ENCODE assay signal across 28 cellular contexts in genomic region chr6:116223355-116223754, GRCh38.
"Had no signal": no experiment of that assay in that cellular context is flagged by ENCODE, and none has a peak within 500 bp of the region (broad histone marks: within the 10 kb centered on the region; RNA-seq: fewer than 3 reads in every experiment).

No MANE protein-coding gene starts in this region.

- H3K36me3 ChIP-seq: cardiac muscle cell, colonic mucosa had no signal

- H3K27ac ChIP-seq: ascending aorta, breast epithelium, cardiac muscle cell, colonic mucosa, esophagus muscularis mucosa, foreskin keratinocyte, gastrocnemius medialis had no signal

- H3K27ac Mint-ChIP-seq: activated CD4-positive, alpha-beta memory T cell treated with anti-CD3 and anti-CD28 coated beads, Interleukin-2, amount 10 ng/mL, durations not matched to agents 7 days and 5 days; activated CD4-positive, alpha-beta T cell treated with anti-CD3 and anti-CD28 coated beads, Interleukin-2, amount 10 ng/mL, durations not matched to agents 7 days and 5 days; activated naive CD4-positive, alpha-beta T cell treated with anti-CD3 and anti-CD28 coated beads, Interleukin-2, amount 10 ng/mL, durations not matched to agents 7 days and 5 days; activated naive CD8-positive, alpha-beta T cell treated with anti-CD3 and anti-CD28 coated beads, Interleukin-2, amount 10 ng/mL, durations not matched to agents 7 days and 5 days; activated T-cell treated with anti-CD3 and anti-CD28 coated beads, Interleukin-2, amount 50 U/mL, for 24 hours; activated T-cell treated with anti-CD3 and anti-CD28 coated beads, Interleukin-2, amount 50 U/mL, for 72 hours; brain had no signal

- H3K4me3 Mint-ChIP-seq: activated CD4-positive, alpha-beta memory T cell treated with anti-CD3 and anti-CD28 coated beads, Interleukin-2, amount 10 ng/mL, durations not matched to agents 7 days and 5 days; activated CD4-positive, alpha-beta T cell treated with anti-CD3 and anti-CD28 coated beads, Interleukin-2, amount 10 ng/mL, durations not matched to agents 7 days and 5 days; activated naive CD4-positive, alpha-beta T cell treated with anti-CD3 and anti-CD28 coated beads, Interleukin-2, amount 10 ng/mL, durations not matched to agents 7 days and 5 days; activated naive CD8-positive, alpha-beta T cell treated with anti-CD3 and anti-CD28 coated beads, Interleukin-2, amount 10 ng/mL, durations not matched to agents 7 days and 5 days; activated T-cell treated with anti-CD3 and anti-CD28 coated beads, Interleukin-2, amount 50 U/mL, for 24 hours; activated T-cell treated with anti-CD3 and anti-CD28 coated beads, Interleukin-2, amount 50 U/mL, for 72 hours; brain had no signal

- H3K9me3 Mint-ChIP-seq: activated CD4-positive, alpha-beta memory T cell treated with anti-CD3 and anti-CD28 coated beads, Interleukin-2, amount 10 ng/mL, durations not matched to agents 7 days and 5 days; activated CD4-positive, alpha-beta T cell treated with anti-CD3 and anti-CD28 coated beads, Interleukin-2, amount 10 ng/mL, durations not matched to agents 7 days and 5 days; activated naive CD4-positive, alpha-beta T cell treated with anti-CD3 and anti-CD28 coated beads, Interleukin-2, amount 10 ng/mL, durations not matched to agents 7 days and 5 days; activated naive CD4-positive, alpha-beta T cell treated with anti-CD3 and anti-CD28 coated beads, Interleukin-2, amount 50 U/mL, for 72 hours; activated naive CD8-positive, alpha-beta T cell treated with anti-CD3 and anti-CD28 coated beads, Interleukin-2, amount 10 ng/mL, durations not matched to agents 7 days and 5 days; activated T-cell treated with anti-CD3 and anti-CD28 coated beads, Interleukin-2, amount 50 U/mL, for 24 hours; activated T-cell treated with anti-CD3 and anti-CD28 coated beads, Interleukin-2, amount 50 U/mL, for 72 hours; brain had no signal

- ATAC-seq: activated naive CD4-positive, alpha-beta T cell treated with anti-CD3 and anti-CD28 coated beads, Interleukin-2, amount 50 U/mL, for 72 hours; activated T-cell treated with anti-CD3 and anti-CD28 coated beads, Interleukin-2, amount 50 U/mL, for 72 hours; foreskin keratinocyte; gastrocnemius medialis had no signal

- H3K4me1 Mint-ChIP-seq: activated CD4-positive, alpha-beta memory T cell treated with anti-CD3 and anti-CD28 coated beads, Interleukin-2, amount 10 ng/mL, durations not matched to agents 7 days and 5 days; activated CD4-positive, alpha-beta T cell treated with anti-CD3 and anti-CD28 coated beads, Interleukin-2, amount 10 ng/mL, durations not matched to agents 7 days and 5 days; activated naive CD4-positive, alpha-beta T cell treated with anti-CD3 and anti-CD28 coated beads, Interleukin-2, amount 10 ng/mL, durations not matched to agents 7 days and 5 days; activated naive CD8-positive, alpha-beta T cell treated with anti-CD3 and anti-CD28 coated beads, Interleukin-2, amount 10 ng/mL, durations not matched to agents 7 days and 5 days had no signal

- H3K27me3 Mint-ChIP-seq: activated CD4-positive, alpha-beta memory T cell treated with anti-CD3 and anti-CD28 coated beads, Interleukin-2, amount 10 ng/mL, durations not matched to agents 7 days and 5 days; activated CD4-positive, alpha-beta T cell treated with anti-CD3 and anti-CD28 coated beads, Interleukin-2, amount 10 ng/mL, durations not matched to agents 7 days and 5 days; activated naive CD4-positive, alpha-beta T cell treated with anti-CD3 and anti-CD28 coated beads, Interleukin-2, amount 10 ng/mL, durations not matched to agents 7 days and 5 days; activated naive CD8-positive, alpha-beta T cell treated with anti-CD3 and anti-CD28 coated beads, Interleukin-2, amount 10 ng/mL, durations not matched to agents 7 days and 5 days; activated T-cell treated with anti-CD3 and anti-CD28 coated beads, Interleukin-2, amount 50 U/mL, for 24 hours had no signal

- H3K4me1 ChIP-seq: ascending aorta, breast epithelium, colonic mucosa, esophagus muscularis mucosa, foreskin keratinocyte, gastrocnemius medialis had no signal

- H3K27me3 ChIP-seq: ascending aorta, breast epithelium, cardiac muscle cell, colonic mucosa, esophagus muscularis mucosa, foreskin keratinocyte, gastrocnemius medialis had no signal

- H3K9me3 ChIP-seq: ascending aorta, breast epithelium, colonic mucosa, esophagus muscularis mucosa, gastrocnemius medialis had no signal

- H3K36me3 Mint-ChIP-seq: activated naive CD4-positive, alpha-beta T cell treated with anti-CD3 and anti-CD28 coated beads, Interleukin-2, amount 50 U/mL, for 72 hours; activated naive CD8-positive, alpha-beta T cell treated with anti-CD3 and anti-CD28 coated beads, Interleukin-2, amount 10 ng/mL, durations not matched to agents 7 days and 5 days; brain had no signal

- H3K4me3 ChIP-seq: ascending aorta, breast epithelium, cardiac muscle cell, colonic mucosa, esophagus muscularis mucosa, gastrocnemius medialis had no signal

- DNase-seq: activated CD4-positive, alpha-beta memory T cell treated with anti-CD3 and anti-CD28 coated beads, Interleukin-2, amount 10 ng/mL, durations not matched to agents 7 days and 5 days; activated CD4-positive, alpha-beta T cell treated with anti-CD3 and anti-CD28 coated beads for 1 hour; activated CD4-positive, alpha-beta T cell treated with anti-CD3 and anti-CD28 coated beads for 4 hours; activated CD4-positive, alpha-beta T cell treated with anti-CD3 and anti-CD28 coated beads, Interleukin-2, amount 10 ng/mL, durations not matched to agents 7 days and 5 days; activated CD4-positive, alpha-beta T cell treated with anti-CD3 and anti-CD28 coated beads, Interleukin-2, amount 50 U/mL, for 4 hours; activated CD8-positive, alpha-beta memory T cell treated with anti-CD3 and anti-CD28 coated beads, Interleukin-2, amount 50 U/mL, for 48 hours; activated gamma-delta T cell; activated naive CD4-positive, alpha-beta T cell; activated naive CD4-positive, alpha-beta T cell treated with anti-CD3 and anti-CD28 coated beads, Interleukin-2, amount 10 ng/mL, durations not matched to agents 7 days and 5 days; activated naive CD8-positive, alpha-beta T cell treated with anti-CD3 and anti-CD28 coated beads, Interleukin-2, amount 10 ng/mL, durations not matched to agents 7 days and 5 days; activated T-cell treated with anti-CD3 and anti-CD28 coated beads for 4 hours; activated T-cell treated with anti-CD3 and anti-CD28 coated beads, Interleukin-2, amount 50 U/mL, for 24 hours; activated T-cell treated with anti-CD3 and anti-CD28 coated beads, Interleukin-2, amount 50 U/mL, for 72 hours; central memory CD4-positive, alpha-beta T cell; cerebellar nuclear complex; colonic mucosa; effector memory CD4-positive, alpha-beta T cell; erythroblast; foreskin keratinocyte; gastrocnemius medialis; glutamatergic neuron; T-helper 2 cell had no signal
